1 cellular context compared by ENCODE assay signal in genomic region chr16:5350118-5350517, GRCh38.
TF ChIP-seq lines count a peak whose summit lies in the region.

No MANE protein-coding gene starts in this region.

TF ChIP-seq in HCT116, 20 proteins besides CTCF, POLR2A, EP300 and RAD21 (continued from another document):
- TF ChIP-seq, protein P1, sequence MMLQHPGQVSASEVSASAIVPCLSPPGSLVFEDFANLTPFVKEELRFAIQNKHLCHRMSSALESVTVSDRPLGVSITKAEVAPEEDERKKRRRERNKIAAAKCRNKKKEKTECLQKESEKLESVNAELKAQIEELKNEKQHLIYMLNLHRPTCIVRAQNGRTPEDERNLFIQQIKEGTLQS (IDR thresholded peaks at IDR 0.05): no peak
- TF ChIP-seq SIN3A (IDR thresholded peaks at IDR 0.05; ENCODE audit: low read depth) (no peak), POLR2AphosphoS5 (IDR thresholded peaks at IDR 0.05; ENCODE audit: low read depth, low read length) (no peak), YY1 (IDR thresholded peaks at IDR 0.05; ENCODE audit: extremely low read depth, insufficient replicate concordance, low read depth, low read length) (no peak), FOSL1 (IDR thresholded peaks at IDR 0.05; ENCODE audit: low read depth) (no peak), CEBPB (IDR thresholded peaks at IDR 0.05; ENCODE audit: low read depth) (no peak), ZNF274 (IDR thresholded peaks at IDR 0.05; ENCODE audit: low read depth, low read length) (no peak), ZFX (IDR thresholded peaks at IDR 0.05) (no peak), JUND (IDR thresholded peaks at IDR 0.05) (no peak), ELF1 (IDR thresholded peaks at IDR 0.05; ENCODE audit: borderline replicate concordance, low read depth) (no peak), SRF (IDR thresholded peaks at IDR 0.05; ENCODE audit: low read depth) (no peak), SP1 (IDR thresholded peaks at IDR 0.05; ENCODE audit: low read depth) (no peak), REST (IDR thresholded peaks at IDR 0.05; ENCODE audit: low read depth) (no peak)
